In the genomic region with DNA sequence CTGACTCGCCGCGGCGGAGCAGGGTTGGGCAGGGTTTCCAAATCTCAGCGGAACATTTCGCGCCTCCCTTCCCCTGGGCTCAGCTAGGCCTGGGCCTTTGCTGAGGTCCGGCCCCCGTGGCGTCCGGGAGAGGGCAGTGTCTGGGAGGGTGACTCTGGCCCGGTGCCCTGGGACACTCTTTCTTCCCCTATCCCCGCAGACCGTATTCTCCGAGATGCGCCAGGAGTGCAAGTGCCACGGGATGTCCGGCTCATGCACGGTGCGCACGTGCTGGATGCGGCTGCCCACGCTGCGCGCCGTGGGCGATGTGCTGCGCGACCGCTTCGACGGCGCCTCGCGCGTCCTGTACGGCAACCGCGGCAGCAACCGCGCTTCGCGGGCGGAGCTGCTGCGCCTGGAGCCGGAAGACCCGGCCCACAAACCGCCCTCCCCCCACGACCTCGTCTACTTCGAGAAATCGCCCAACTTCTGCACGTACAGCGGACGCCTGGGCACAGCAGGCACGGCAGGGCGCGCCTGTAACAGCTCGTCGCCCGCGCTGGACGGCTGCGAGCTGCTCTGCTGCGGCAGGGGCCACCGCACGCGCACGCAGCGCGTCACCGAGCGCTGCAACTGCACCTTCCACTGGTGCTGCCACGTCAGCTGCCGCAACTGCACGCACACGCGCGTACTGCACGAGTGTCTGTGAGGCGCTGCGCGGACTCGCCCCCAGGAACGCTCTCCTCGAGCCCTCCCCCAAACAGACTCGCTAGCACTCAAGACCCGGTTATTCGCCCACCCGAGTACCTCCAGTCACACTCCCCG, we compare ENCODE assay signal across 8 cellular contexts. TPM values are rescaled to one million over a fixed set of nuclear protein-coding genes. Genes with fewer than 3 reads are reported as not detected.
DNase-seq lines count a peak whose midpoint lies in the region; ATAC-seq, FAIRE-seq and TF ChIP-seq lines count a peak whose summit lies in the region.

No MANE protein-coding gene starts in this region.

- H3K4me3 ChIP-seq in HL-60 (replicated peaks; ENCODE audit: insufficient read depth, low read length) (peak overlapping the region; percentile 2; the same call in 1 of the 2 replicates), iPS-11a (ENCODE audit: low read depth, low read length) (peak overlapping the region; percentile 48)

- ATAC-seq in HG03159 (IDR thresholded peaks at IDR 0.05; ENCODE audit: unreplicated experiment), result no peak
- no peak for ATAC-seq in GM21526 (IDR thresholded peaks at IDR 0.05; ENCODE audit: low FRiP score, unreplicated experiment)

- TF ChIP-seq CTCF in 22Rv1 (IDR thresholded peaks at IDR 0.05), result peak; percentile 52
- no peak for TF ChIP-seq CTCF in HL-60 (IDR thresholded peaks at IDR 0.05; ENCODE audit: insufficient read depth, low read length)

- no peak for FAIRE-seq in GM12892 (lab: Jason Lieb, UNC)

- DNase-seq in HL-60 (ENCODE audit: low read depth in 1 of 2, low spot score in 1 of 2) (peak in 1 of 2 experiments; percentile 47), GM12892 (ENCODE audit: insufficient read length) (no peak)
- DNase-seq in activated effector memory CD4-positive, alpha-beta T cell treated with anti-CD3 and anti-CD28 coated beads, Interleukin-2, amount 50 U/mL, for 16 hours, result peak; percentile 81
- DNase-seq in stimulated activated CD8-positive, alpha-beta memory T cell treated with anti-CD3 and anti-CD28 coated beads, Interleukin-4, amount 100 ng/mL, for 24 hours (ENCODE audit: low read depth), result peak; percentile 21

- H3K27ac ChIP-seq in 22Rv1, result no peak overlapping the region
- H3K27ac ChIP-seq in HL-60 (replicated peaks), result no peak overlapping the region

- H3K27me3 ChIP-seq in HL-60 (ENCODE audit: insufficient read depth, poor library complexity, severe bottlenecking), result peaks cover 70% of the 10 kb centered on the region

- no peak for TF ChIP-seq POLR2A in GM12892 (IDR thresholded peaks at IDR 0.05; ENCODE audit: low read depth, low read length)

RNA-seq across cellular contexts. Expression of gene WNT1, which starts 3.0 kb away (rescaled TPM):
- polyA plus RNA-seq in GM12892 (2012; ENCODE audit: missing spikeins), result not detected

RNA-seq across cellular contexts. Expression of gene WNT10B, which starts 9.6 kb away (rescaled TPM):
- polyA plus RNA-seq in GM12892 (2012; ENCODE audit: missing spikeins), result 0.36 TPM

RNA-seq across cellular contexts. Expression of gene DDN, which starts 18.0 kb away (rescaled TPM):
- polyA plus RNA-seq in GM12892 (2012; ENCODE audit: missing spikeins), result 2.2 TPM

RNA-seq across cellular contexts. Expression of gene ARF3, which starts 23.9 kb away (rescaled TPM):
- polyA plus RNA-seq in GM12892 (2012; ENCODE audit: missing spikeins), result 89.4 TPM

RNA-seq across cellular contexts. Expression of gene PRKAG1, which starts 37.4 kb away (rescaled TPM):
- polyA plus RNA-seq in GM12892 (2012; ENCODE audit: missing spikeins), result 48.0 TPM
